Comparison of ENCODE assay signal across 9 cellular contexts in the genomic region with DNA sequence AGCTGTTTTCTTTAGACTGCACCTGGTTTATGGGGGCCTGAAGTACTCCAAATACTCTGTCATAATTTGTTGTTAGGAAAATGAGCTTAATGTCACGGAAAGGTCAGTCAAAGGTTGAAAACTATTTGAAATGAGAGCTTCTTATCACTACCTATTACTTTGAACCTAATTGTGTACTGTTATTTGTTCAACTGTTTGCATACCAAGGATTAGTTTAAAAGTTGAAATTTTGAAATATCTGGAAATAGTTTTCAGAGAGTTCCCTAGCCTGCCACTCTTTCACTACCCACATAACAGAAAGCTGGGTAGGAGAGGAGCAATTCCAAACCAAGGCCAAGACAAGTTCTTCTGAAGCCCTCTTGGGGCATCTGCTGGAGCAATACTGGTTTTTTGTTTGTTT.
"Had no signal": no experiment of that assay in that cellular context is flagged by ENCODE, and none has a peak within 500 bp of the region (broad histone marks: within the 10 kb centered on the region; RNA-seq: fewer than 3 reads in every experiment).

No MANE protein-coding gene starts in this region.

- H3K36me3 Mint-ChIP-seq: IgD-negative memory B cell had no signal

- H3K4me3 ChIP-seq: GM23248, HAP-1 had no signal

- H3K4me1 ChIP-seq: HAP-1 had no signal

- H3K9ac ChIP-seq: GM23248 had no signal

- H3K9me3 Mint-ChIP-seq: HFFc6, IgD-negative memory B cell had no signal

- H3K4me1 Mint-ChIP-seq: IgD-negative memory B cell had no signal

- ATAC-seq: HCT116 had no signal

- H2AFZ ChIP-seq: GM23248 had no signal

- H3K4me3 Mint-ChIP-seq: HFFc6, IgD-negative memory B cell had no signal

- H3K27ac ChIP-seq: GM23248 had no signal

- H3K9me3 ChIP-seq: HAP-1 had no signal

- H3K36me3 ChIP-seq: HAP-1 had no signal

- FAIRE-seq: HTR-8/SVneo had no signal

- H3K27ac Mint-ChIP-seq: HFFc6, IgD-negative memory B cell had no signal

- DNase-seq: GM23248, GOT3, H7, HFFc6, KG1 had no signal
